ENCODE assay signal across 37 cellular contexts in the genomic region with DNA sequence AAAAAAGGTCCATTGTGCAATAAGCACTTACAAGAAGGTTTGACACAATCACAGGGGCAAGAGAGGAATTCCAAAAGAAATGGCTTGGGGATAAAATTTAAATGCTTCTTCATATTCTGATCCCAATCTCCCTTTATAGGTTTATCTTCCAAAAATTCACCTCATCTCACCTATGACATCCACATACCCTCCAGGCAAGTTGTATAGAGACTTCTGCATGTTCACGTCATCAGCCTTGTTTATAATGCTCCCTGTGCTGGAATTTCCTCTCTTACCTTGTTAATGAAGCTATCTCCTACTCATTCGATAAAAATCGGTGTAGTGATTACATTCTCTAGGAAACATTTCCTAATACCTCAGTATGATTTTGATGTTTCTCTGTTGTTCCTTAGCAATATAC. TPM values are rescaled to one million over a fixed set of nuclear protein-coding genes. Genes with fewer than 3 reads are reported as not detected.
"Had no signal": no experiment of that assay in that cellular context is flagged by ENCODE, and none has a peak within 500 bp of the region (broad histone marks: within the 10 kb centered on the region; RNA-seq: fewer than 3 reads in every experiment).

No MANE protein-coding gene starts in this region.

- H3K27ac Mint-ChIP-seq: activated B cell treated with CpG ODN at 0.5 μM for 24 hours; activated CD4-positive, alpha-beta memory T cell treated with anti-CD3 and anti-CD28 coated beads for 36 hours; activated CD4-positive, alpha-beta T cell treated with anti-CD3 and anti-CD28 coated beads, Interleukin-2, amount 10 ng/mL, durations not matched to agents 24 days and 14 days; activated CD8-positive, alpha-beta T cell treated with anti-CD3 and anti-CD28 coated beads for 36 hours; activated naive CD4-positive, alpha-beta T cell treated with anti-CD3 and anti-CD28 coated beads for 36 hours; activated naive CD4-positive, alpha-beta T cell treated with anti-CD3 and anti-CD28 coated beads, Interleukin-2, amount 50 U/mL, for 72 hours; activated naive CD8-positive, alpha-beta T cell treated with anti-CD3 and anti-CD28 coated beads for 36 hours; activated T-cell treated with anti-CD3 and anti-CD28 coated beads, Interleukin-2, amount 50 U/mL, for 72 hours; activated T-helper 1 cell treated with anti-CD3 and anti-CD28 coated beads, Interleukin-12 subunit alpha, Interleukin-12 subunit beta, Interleukin-2, Interleukin-4 antibody, amounts not matched to agents 30 ng/mL and 10 ng/mL and 1 ng/mL, durations not matched to agents 14 hours and 24 hours and 36 hours; activated T-helper 17 cell treated with anti-CD3 and anti-CD28 coated beads, Interleukin-2, amount 50 U/mL, for 72 hours; T-helper 1 cell treated with Interleukin-12 subunit alpha and Interleukin-12 subunit beta and Interleukin-4 antibody, amounts not matched to agents 30 μg/mL and 1 μg/mL, for 36 hours; T-helper 2 cell treated with Interferon-gamma antibody and Interleukin-4, amounts not matched to agents 5 μg/mL and 100 μg/mL, for 36 hours had no signal

- H3K36me3 ChIP-seq: adrenal gland, brain microvascular endothelial cell, breast epithelium had no signal

- FAIRE-seq: astrocyte had no signal

- H3K27me3 ChIP-seq: adrenal gland, body of pancreas, brain microvascular endothelial cell, breast epithelium had no signal

- H3K9me3 Mint-ChIP-seq: activated B cell treated with CpG ODN at 0.5 μM for 24 hours; activated CD4-positive, alpha-beta memory T cell treated with anti-CD3 and anti-CD28 coated beads for 36 hours; activated CD4-positive, alpha-beta T cell treated with anti-CD3 and anti-CD28 coated beads, Interleukin-2, amount 10 ng/mL, durations not matched to agents 24 days and 14 days; activated CD8-positive, alpha-beta T cell treated with anti-CD3 and anti-CD28 coated beads for 36 hours; activated naive CD4-positive, alpha-beta T cell treated with anti-CD3 and anti-CD28 coated beads for 36 hours; activated naive CD4-positive, alpha-beta T cell treated with anti-CD3 and anti-CD28 coated beads, Interleukin-2, amount 50 U/mL, for 72 hours; activated naive CD8-positive, alpha-beta T cell treated with anti-CD3 and anti-CD28 coated beads for 36 hours; activated T-cell treated with anti-CD3 and anti-CD28 coated beads, Interleukin-2, amount 50 U/mL, for 4 hours; activated T-cell treated with anti-CD3 and anti-CD28 coated beads, Interleukin-2, amount 50 U/mL, for 72 hours; activated T-helper 1 cell treated with anti-CD3 and anti-CD28 coated beads, Interleukin-12 subunit alpha, Interleukin-12 subunit beta, Interleukin-2, Interleukin-4 antibody, amounts not matched to agents 30 ng/mL and 10 ng/mL and 1 ng/mL, durations not matched to agents 14 hours and 24 hours and 36 hours; activated T-helper 17 cell treated with anti-CD3 and anti-CD28 coated beads, Interleukin-2, amount 50 U/mL, for 72 hours; central memory CD8-positive, alpha-beta T cell; T-helper 1 cell treated with Interleukin-12 subunit alpha and Interleukin-12 subunit beta and Interleukin-4 antibody, amounts not matched to agents 30 μg/mL and 1 μg/mL, for 36 hours; T-helper 2 cell treated with Interferon-gamma antibody and Interleukin-4, amounts not matched to agents 5 μg/mL and 100 μg/mL, for 36 hours had no signal

- H3K36me3 Mint-ChIP-seq: activated CD4-positive, alpha-beta memory T cell treated with anti-CD3 and anti-CD28 coated beads for 36 hours; activated naive CD4-positive, alpha-beta T cell treated with anti-CD3 and anti-CD28 coated beads, Interleukin-2, amount 50 U/mL, for 72 hours; activated naive CD8-positive, alpha-beta T cell treated with anti-CD3 and anti-CD28 coated beads for 36 hours had no signal

- H3K9me3 ChIP-seq: adrenal gland, body of pancreas, breast epithelium had no signal

- H3K4me1 ChIP-seq: adrenal gland, body of pancreas, breast epithelium had no signal

- ATAC-seq: activated CD8-positive, alpha-beta T cell treated with anti-CD3 and anti-CD28 coated beads for 36 hours; activated naive CD4-positive, alpha-beta T cell treated with anti-CD3 and anti-CD28 coated beads, Interleukin-2, amount 50 U/mL, for 72 hours; activated T-cell treated with anti-CD3 and anti-CD28 coated beads, Interleukin-2, amount 50 U/mL, for 4 hours; activated T-cell treated with anti-CD3 and anti-CD28 coated beads, Interleukin-2, amount 50 U/mL, for 72 hours; activated T-helper 17 cell treated with anti-CD3 and anti-CD28 coated beads, Interleukin-2, amount 50 U/mL, for 72 hours; body of pancreas had no signal

- H3K4me3 Mint-ChIP-seq: activated B cell treated with CpG ODN at 0.5 μM for 24 hours; activated CD4-positive, alpha-beta memory T cell treated with anti-CD3 and anti-CD28 coated beads for 36 hours; activated CD4-positive, alpha-beta T cell treated with anti-CD3 and anti-CD28 coated beads, Interleukin-2, amount 10 ng/mL, durations not matched to agents 24 days and 14 days; activated CD8-positive, alpha-beta T cell treated with anti-CD3 and anti-CD28 coated beads for 36 hours; activated naive CD4-positive, alpha-beta T cell treated with anti-CD3 and anti-CD28 coated beads for 36 hours; activated naive CD8-positive, alpha-beta T cell treated with anti-CD3 and anti-CD28 coated beads for 36 hours; activated T-cell treated with anti-CD3 and anti-CD28 coated beads, Interleukin-2, amount 50 U/mL, for 4 hours; activated T-cell treated with anti-CD3 and anti-CD28 coated beads, Interleukin-2, amount 50 U/mL, for 72 hours; activated T-helper 1 cell treated with anti-CD3 and anti-CD28 coated beads, Interleukin-12 subunit alpha, Interleukin-12 subunit beta, Interleukin-2, Interleukin-4 antibody, amounts not matched to agents 30 ng/mL and 10 ng/mL and 1 ng/mL, durations not matched to agents 14 hours and 24 hours and 36 hours; activated T-helper 17 cell treated with anti-CD3 and anti-CD28 coated beads, Interleukin-2, amount 50 U/mL, for 72 hours; central memory CD8-positive, alpha-beta T cell; T-helper 1 cell treated with Interleukin-12 subunit alpha and Interleukin-12 subunit beta and Interleukin-4 antibody, amounts not matched to agents 30 μg/mL and 1 μg/mL, for 36 hours; T-helper 2 cell treated with Interferon-gamma antibody and Interleukin-4, amounts not matched to agents 5 μg/mL and 100 μg/mL, for 36 hours had no signal

- H3K4me1 Mint-ChIP-seq: activated B cell treated with CpG ODN at 0.5 μM for 24 hours; activated CD4-positive, alpha-beta T cell treated with anti-CD3 and anti-CD28 coated beads, Interleukin-2, amount 10 ng/mL, durations not matched to agents 24 days and 14 days; activated naive CD8-positive, alpha-beta T cell treated with anti-CD3 and anti-CD28 coated beads for 36 hours; activated T-helper 17 cell treated with anti-CD3 and anti-CD28 coated beads, Interleukin-2, amount 50 U/mL, for 72 hours; central memory CD8-positive, alpha-beta T cell had no signal

- H3K4me3 ChIP-seq: adrenal gland, body of pancreas, breast epithelium had no signal

- H3K27ac ChIP-seq: body of pancreas, brain microvascular endothelial cell, VCaP had no signal

- DNase-seq: activated B cell treated with CpG ODN at 0.5 μM for 24 hours; activated CD4-positive, alpha-beta memory T cell treated with anti-CD3 and anti-CD28 coated beads for 36 hours; activated CD4-positive, alpha-beta T cell treated with anti-CD3 and anti-CD28 coated beads for 4 hours; activated CD4-positive, alpha-beta T cell treated with anti-CD3 and anti-CD28 coated beads, Interleukin-2, amount 10 ng/mL, durations not matched to agents 24 days and 14 days; activated CD4-positive, alpha-beta T cell treated with anti-CD3 and anti-CD28 coated beads, Interleukin-2, amount 50 U/mL, for 1 hour; activated CD4-positive, alpha-beta T cell treated with anti-CD3 and anti-CD28 coated beads, Interleukin-2, amount 50 U/mL, for 4 hours; activated CD4-positive, CD25-positive, alpha-beta regulatory T cell treated with anti-CD3 and anti-CD28 coated beads, Interleukin-2, amount 50 U/mL, for 72 hours; activated CD8-positive, alpha-beta memory T cell treated with anti-CD3 and anti-CD28 coated beads, Interleukin-2, amount 50 U/mL, for 4 hours; activated CD8-positive, alpha-beta T cell treated with anti-CD3 and anti-CD28 coated beads for 36 hours; activated effector memory CD4-positive, alpha-beta T cell treated with anti-CD3 and anti-CD28 coated beads, Interleukin-2, amount 50 U/mL, for 16 hours; activated gamma-delta T cell treated with Interleukin-2 at 50 U/mL for 16 hours; activated naive CD4-positive, alpha-beta T cell; activated naive CD4-positive, alpha-beta T cell treated with anti-CD3 and anti-CD28 coated beads for 36 hours; activated naive CD4-positive, alpha-beta T cell treated with anti-CD3 and anti-CD28 coated beads, Interleukin-2, amount 50 U/mL, for 16 hours; activated naive CD8-positive, alpha-beta T cell treated with anti-CD3 and anti-CD28 coated beads for 36 hours; activated T-cell treated with anti-CD3 and anti-CD28 coated beads for 4 hours; activated T-cell treated with anti-CD3 and anti-CD28 coated beads, Interleukin-2, amount 50 U/mL, for 1 hour; activated T-cell treated with anti-CD3 and anti-CD28 coated beads, Interleukin-2, amount 50 U/mL, for 4 hours; activated T-cell treated with anti-CD3 and anti-CD28 coated beads, Interleukin-2, amount 50 U/mL, for 72 hours; adrenal gland; amniotic stem cell; aorta; body of pancreas; brain microvascular endothelial cell; T-helper 1 cell; T-helper 2 cell; T-helper 9 cell had no signal

RNA-seq across cellular contexts. Expression of a gene that starts 53.7 kb away (rescaled TPM):
- total RNA-seq: activated B cell treated with CpG ODN at 0.5 μM for 24 hours; activated CD4-positive, alpha-beta memory T cell treated with anti-CD3 and anti-CD28 coated beads for 36 hours; activated CD4-positive, alpha-beta T cell treated with anti-CD3 and anti-CD28 coated beads, Interleukin-2, amount 10 ng/mL, durations not matched to agents 24 days and 14 days; activated CD8-positive, alpha-beta memory T cell treated with anti-CD3 and anti-CD28 coated beads for 36 hours; activated CD8-positive, alpha-beta T cell treated with anti-CD3 and anti-CD28 coated beads for 36 hours; activated naive CD4-positive, alpha-beta T cell treated with anti-CD3 and anti-CD28 coated beads for 36 hours; activated naive CD4-positive, alpha-beta T cell treated with anti-CD3 and anti-CD28 coated beads, Interleukin-2, amount 50 U/mL, for 72 hours; activated naive CD8-positive, alpha-beta T cell treated with anti-CD3 and anti-CD28 coated beads for 36 hours; activated T-cell treated with anti-CD3 and anti-CD28 coated beads, Interleukin-2, amount 50 U/mL, for 4 hours; activated T-cell treated with anti-CD3 and anti-CD28 coated beads, Interleukin-2, amount 50 U/mL, for 72 hours; activated T-helper 1 cell treated with anti-CD3 and anti-CD28 coated beads, Interleukin-12 subunit alpha, Interleukin-12 subunit beta, Interleukin-2, Interleukin-4 antibody, amounts not matched to agents 30 ng/mL and 10 ng/mL and 1 ng/mL, durations not matched to agents 14 hours and 24 hours and 36 hours; activated T-helper 17 cell treated with anti-CD3 and anti-CD28 coated beads, Interleukin-2, amount 50 U/mL, for 72 hours; astrocyte had no signal
